In the genomic region with DNA sequence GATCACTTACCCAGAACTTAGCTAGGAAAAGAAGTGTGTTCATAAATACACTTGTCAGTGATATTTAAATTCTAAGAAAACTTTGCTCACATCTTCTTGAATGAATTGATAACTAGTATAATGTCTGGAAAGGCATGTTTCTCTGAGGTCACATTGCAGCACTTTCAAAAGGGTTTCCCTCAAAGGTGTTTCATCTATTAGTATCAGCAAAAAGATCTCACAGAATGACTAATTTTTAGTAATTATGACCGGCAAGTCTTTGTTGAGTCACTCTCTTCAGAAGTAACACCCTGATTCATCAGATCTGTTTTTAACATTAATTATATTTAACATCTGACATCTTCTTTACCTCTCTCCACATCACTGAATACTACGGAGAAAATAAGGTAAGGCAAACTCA, we compare ENCODE assay signal across 23 cellular contexts.
DNase-seq lines count a peak whose midpoint lies in the region; ATAC-seq, FAIRE-seq and TF ChIP-seq lines count a peak whose summit lies in the region.
"Had no signal": no experiment of that assay in that cellular context is flagged by ENCODE, and none has a peak within 500 bp of the region (broad histone marks: within the 10 kb centered on the region; RNA-seq: fewer than 3 reads in every experiment).

No MANE protein-coding gene starts in this region.

- TF ChIP-seq CTCF in RWPE1 (conservative IDR thresholded peaks at IDR 0.05; ENCODE audit: low read depth) (no peak), keratinocyte (optimal IDR thresholded peaks at IDR 0.05 in 1 of 3, IDR thresholded peaks at IDR 0.05 in 1 of 3, conservative IDR thresholded peaks at IDR 0.05 in 1 of 3; ENCODE audit: extremely low read depth in 1 of 3, insufficient read depth in 2 of 3, low read length in 3 of 3) (no peak)
- no peak for TF ChIP-seq CTCF in CD4-positive, alpha-beta T cell (IDR thresholded peaks at IDR 0.05)

- peak overlapping the region; percentile 36 for H3K4me2 ChIP-seq in keratinocyte (ENCODE audit: control insufficient read depth, extremely low read depth, insufficient read depth, low read depth, low read length)

- H3K27me3 Mint-ChIP-seq in CD4-positive, alpha-beta T cell: no peaks in the 10 kb centered on the region
- H3K27me3 Mint-ChIP-seq: stimulated activated naive B cell treated with anti-CD40 and anti-IgM and Interleukin-4, amounts not matched to agents 10 μg/mL and 1 μg/mL and 100 μg/mL, for 72 hours had no signal

- H3K9ac ChIP-seq in keratinocyte (ENCODE audit: control insufficient read depth, extremely low read depth, insufficient read depth, low read length): peak overlapping the region; percentile 2

- dilution Hi-C loops in keratinocyte (cut with MboI; ENCODE audit: extremely low pct_ligation_motif_present, low sequenced_read_pairs): no loop called here

- no peaks in the 10 kb centered on the region for H3K4me1 Mint-ChIP-seq in CD4-positive, alpha-beta T cell (ENCODE audit: low read depth)
- H3K4me1 Mint-ChIP-seq: naive thymus-derived CD8-positive, alpha-beta T cell had no signal

- no peaks in the 10 kb centered on the region for H3K79me2 ChIP-seq in keratinocyte (ENCODE audit: control insufficient read depth, insufficient read depth, low read length)

- peaks cover 4% of the 10 kb centered on the region for H3K9me3 Mint-ChIP-seq in CD4-positive, alpha-beta T cell

- no peaks in the 10 kb centered on the region for H3K36me3 ChIP-seq in keratinocyte (ENCODE audit: control insufficient read depth in 2 of 2, extremely low read depth in 1 of 2, insufficient read depth in 2 of 2, low read length in 2 of 2)
- H3K36me3 ChIP-seq: colonic mucosa, ovary, sigmoid colon, tibial artery had no signal

- no peak overlapping the region for H2AFZ ChIP-seq in keratinocyte (ENCODE audit: control insufficient read depth, low read length)

- DNase-seq in HCEC 1CT: peak; percentile 20
- peak; percentile 44 for DNase-seq in RWPE1 (ENCODE audit: low spot score)
- DNase-seq in keratinocyte (ENCODE audit: low read depth, low spot score): peak; percentile 50
- DNase-seq in CD4-positive, alpha-beta T cell: no peak
- DNase-seq in NCI-H2196 (lab: John Stamatoyannopoulos, UW; ENCODE audit: unreplicated experiment): no peak
- no peak for DNase-seq in NCI-H187 (lab: John Stamatoyannopoulos, UW)
- DNase-seq: activated CD4-positive, alpha-beta T cell treated with anti-CD3 and anti-CD28 coated beads, Interleukin-2, amount 50 U/mL, for 1 hour; activated naive CD4-positive, alpha-beta T cell treated with anti-CD3 and anti-CD28 coated beads, Interleukin-2, amount 50 U/mL, for 16 hours; Calu3; colonic mucosa; hypothalamus; Karpas-422; naive thymus-derived CD8-positive, alpha-beta T cell; NCI-H1105; NCI-H2107; NCI-H510A treated with DMSO at 0.1 percent for 48 hours; ovary; sigmoid colon; stimulated activated naive B cell treated with anti-CD40 and anti-IgM and Interleukin-4, amounts not matched to agents 10 μg/mL and 1 μg/mL and 100 μg/mL, for 72 hours; tibial artery had no signal

- H3K27me3 ChIP-seq in keratinocyte (ENCODE audit: control insufficient read depth, extremely low read depth, insufficient read depth, low read length): no peaks in the 10 kb centered on the region
- H3K27me3 ChIP-seq in CD4-positive, alpha-beta T cell (ENCODE audit: control insufficient read depth, insufficient read depth, low read length): no peaks in the 10 kb centered on the region
- H3K27me3 ChIP-seq: colonic mucosa, ovary, sigmoid colon, tibial artery had no signal

- FAIRE-seq in keratinocyte (lab: Jason Lieb, UNC): peak; percentile 9
- FAIRE-seq: endometrium, HTR-8/SVneo had no signal

- no peak overlapping the region for H3K4me3 Mint-ChIP-seq in CD4-positive, alpha-beta T cell
- H3K4me3 Mint-ChIP-seq: naive thymus-derived CD8-positive, alpha-beta T cell; stimulated activated naive B cell treated with anti-CD40 and anti-IgM and Interleukin-4, amounts not matched to agents 10 μg/mL and 1 μg/mL and 100 μg/mL, for 72 hours had no signal

- no peaks in the 10 kb centered on the region for H3K9me1 ChIP-seq in keratinocyte (ENCODE audit: control insufficient read depth, extremely low read depth, insufficient read depth, low read length)

- POLR2A ChIA-PET in RWPE1 (lab: Yijun Ruan, JAX; ENCODE audit: low non-redundant PET): no interaction called here
- POLR2A ChIA-PET in CD4-positive, alpha-beta T cell (lab: Charles Lee): no interaction called here

- H4K20me1 ChIP-seq in keratinocyte (ENCODE audit: control insufficient read depth, extremely low read depth, insufficient read depth, low read length): no peaks in the 10 kb centered on the region

- no peaks in the 10 kb centered on the region for H3K36me3 Mint-ChIP-seq in CD4-positive, alpha-beta T cell (ENCODE audit: low read depth)

- CTCF ChIA-PET in RWPE1 (lab: Yijun Ruan, JAX): no interaction called here
- CTCF ChIA-PET in CD4-positive, alpha-beta T cell (lab: Charles Lee): no interaction called here

- intact Hi-C loops in CD4-positive, alpha-beta T cell (cut with DNase I, micrococcal nuclease): no loop called here

- peaks cover 2% of the 10 kb centered on the region for H3K9me3 ChIP-seq in keratinocyte (ENCODE audit: control insufficient read depth, low read depth, low read length)
- no peaks in the 10 kb centered on the region for H3K9me3 ChIP-seq in CD4-positive, alpha-beta T cell (ENCODE audit: control insufficient read depth, low read length)
- H3K9me3 ChIP-seq: colonic mucosa, ovary, sigmoid colon had no signal

- H3K27ac Mint-ChIP-seq in CD4-positive, alpha-beta T cell: no peak overlapping the region
- H3K27ac Mint-ChIP-seq: naive thymus-derived CD8-positive, alpha-beta T cell; stimulated activated naive B cell treated with anti-CD40 and anti-IgM and Interleukin-4, amounts not matched to agents 10 μg/mL and 1 μg/mL and 100 μg/mL, for 72 hours had no signal

- no peak overlapping the region for H3K4me3 ChIP-seq in keratinocyte (ENCODE audit: control insufficient read depth in 2 of 3, extremely low read depth in 1 of 3, insufficient read depth in 2 of 3, low read depth in 1 of 3, low read length in 3 of 3)
- H3K4me3 ChIP-seq: colonic mucosa, ovary, sigmoid colon, tibial artery had no signal

- H3K4me1 ChIP-seq in keratinocyte (ENCODE audit: control insufficient read depth, extremely low read depth, insufficient read depth, low read length): peaks cover 22% of the 10 kb centered on the region
- H3K4me1 ChIP-seq: colonic mucosa, sigmoid colon had no signal

- peak; percentile 69 for ATAC-seq in GM18511 (IDR thresholded peaks at IDR 0.05; ENCODE audit: unreplicated experiment)
- ATAC-seq in CD4-positive, alpha-beta T cell (ENCODE audit: poor library complexity): no peak
- ATAC-seq: naive thymus-derived CD8-positive, alpha-beta T cell had no signal

- H3K27ac ChIP-seq in RWPE1 (no peak overlapping the region), keratinocyte (ENCODE audit: control insufficient read depth, insufficient read depth, low read length) (peak overlapping the region; percentile 67)
- H3K27ac ChIP-seq in CD4-positive, alpha-beta T cell (ENCODE audit: low read depth, low read length): no peak overlapping the region
- H3K27ac ChIP-seq: colonic mucosa, ovary, sigmoid colon, tibial artery had no signal

Comparison
In these comparisons a context has a peak if more than half of its experiments do, and no peak if none do; other contexts are left out.
1. DNase-seq: peak in HCEC 1CT (single experiment), RWPE1 (single experiment) and keratinocyte (single experiment); none in CD4-positive, alpha-beta T cell (0 of 10), NCI-H2196 (single experiment) and NCI-H187 (0 of 2).